Comparison of ENCODE assay signal across 1 cellular context in genomic region chr2:235460548-235461047, GRCh38.
TF ChIP-seq lines count a peak whose summit lies in the region.

No MANE protein-coding gene starts in this region.

TF ChIP-seq in H1, 55 proteins besides CTCF, POLR2A, EP300 and RAD21:
- TF ChIP-seq CHD7 (IDR thresholded peaks at IDR 0.05; ENCODE audit: insufficient replicate concordance, low read length) (no peak), TCF12 (IDR thresholded peaks at IDR 0.05; ENCODE audit: low read depth, low read length) (no peak), GTF2F1 (IDR thresholded peaks at IDR 0.05; ENCODE audit: borderline replicate concordance, low read depth, low read length) (no peak), FOSL1 (IDR thresholded peaks at IDR 0.05; ENCODE audit: insufficient read depth, low read depth, low read length) (no peak), SP4 (IDR thresholded peaks at IDR 0.05; ENCODE audit: low read length) (no peak), CREB1 (IDR thresholded peaks at IDR 0.05) (no peak), HDAC2 (IDR thresholded peaks at IDR 0.05; ENCODE audit: borderline replicate concordance in 1 of 2, low read depth in 2 of 2, low read length in 2 of 2) (no peak), POU5F1 (IDR thresholded peaks at IDR 0.05; ENCODE audit: low read depth, low read length) (no peak), TEAD4 (IDR thresholded peaks at IDR 0.05; ENCODE audit: low read depth, low read length) (no peak), CBX5 (IDR thresholded peaks at IDR 0.05; ENCODE audit: low read depth, low read length) (no peak), TAF7 (optimal IDR thresholded peaks at IDR 0.05; ENCODE audit: borderline replicate concordance, low read depth, low read length) (no peak), NRF1 (IDR thresholded peaks at IDR 0.05; ENCODE audit: low read depth, low read length) (no peak)
